Comparison of ENCODE assay signal across 8 cellular contexts in the genomic region with DNA sequence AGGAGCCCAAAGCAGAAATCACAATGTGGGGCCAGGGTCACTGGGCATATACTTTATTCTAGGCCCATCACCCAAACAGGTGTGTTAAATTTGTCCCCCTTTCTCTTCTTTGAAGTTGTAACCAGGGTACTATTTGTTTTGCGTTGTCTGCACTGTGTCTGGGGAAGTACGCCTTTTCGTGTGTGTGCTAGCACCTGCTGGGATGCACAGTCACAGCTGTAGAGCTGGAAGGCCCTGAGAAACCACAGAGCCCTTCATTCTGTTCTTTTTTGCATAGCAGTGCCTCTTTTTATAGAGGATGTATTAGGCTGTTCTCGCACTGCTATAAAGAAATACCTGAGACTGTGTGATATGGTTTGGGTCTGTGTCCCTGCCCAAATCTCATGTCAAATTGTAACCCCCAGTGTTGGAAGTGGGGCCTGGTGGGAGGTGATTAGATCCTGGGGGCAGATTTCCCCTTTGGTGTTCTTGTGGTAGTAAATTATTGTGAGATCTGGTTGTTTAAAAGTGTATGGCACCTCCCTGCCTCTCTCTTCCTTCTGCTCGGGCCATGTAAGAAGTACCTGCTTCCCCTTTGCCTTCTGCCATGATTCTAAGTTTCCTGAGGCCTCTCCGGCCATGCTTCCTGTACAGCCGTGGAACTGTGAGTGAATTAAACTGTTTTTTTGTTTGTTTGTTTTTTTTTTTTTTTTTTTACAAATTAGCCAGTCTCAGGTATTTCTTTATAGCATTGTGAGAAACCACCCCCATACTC. TPM values are rescaled to one million over a fixed set of nuclear protein-coding genes. Genes with fewer than 3 reads are reported as not detected.
DNase-seq lines count a peak whose midpoint lies in the region; ATAC-seq and TF ChIP-seq lines count a peak whose summit lies in the region.

No MANE protein-coding gene starts in this region.

- TF ChIP-seq CTCF in mucosa of descending colon (IDR thresholded peaks at IDR 0.05): no peak

- intact Hi-C loops in mucosa of descending colon (cut with DNase I, micrococcal nuclease): no loop called here

- H3K9me3 ChIP-seq in mucosa of descending colon: no peaks in the 10 kb centered on the region

- peak; percentile 90 for ATAC-seq in GM18520 (IDR thresholded peaks at IDR 0.05; ENCODE audit: unreplicated experiment)
- peak; percentile 92 for ATAC-seq in GM21526 (IDR thresholded peaks at IDR 0.05; ENCODE audit: low FRiP score, unreplicated experiment)
- ATAC-seq in HG03442 (IDR thresholded peaks at IDR 0.05; ENCODE audit: unreplicated experiment): peak; percentile 93
- ATAC-seq in mucosa of descending colon: peak; percentile 76

- H3K36me3 ChIP-seq in mucosa of descending colon (ENCODE audit: low read depth): no peaks in the 10 kb centered on the region

- DNase-seq in mucosa of descending colon (no peak), NCI-H146 (lab: John Stamatoyannopoulos, UW) (no peak), NCI-H1930 (lab: John Stamatoyannopoulos, UW) (no peak), HPDE6-E6E7 (ENCODE audit: extremely low spot score) (no peak)
- DNase-seq in stimulated activated CD4-positive, alpha-beta T cell treated with anti-CD3 and anti-CD28 coated beads, Interleukin-4, amount 100 ng/mL, for 4 hours: no peak

- H3K4me3 ChIP-seq in mucosa of descending colon: no peak overlapping the region

- H3K4me1 ChIP-seq in mucosa of descending colon (ENCODE audit: low read depth): no peaks in the 10 kb centered on the region

RNA-seq across cellular contexts. Expression of a gene that starts 14.0 kb away (rescaled TPM):
- 100 to 1,000 TPM in 1 of 3 donors, 10 to 100 TPM in 2; 81.5 to 122 (median 81.7) TPM for total RNA-seq in mucosa of descending colon

RNA-seq across cellular contexts. Expression of a gene that starts 14.3 kb away (rescaled TPM):
- total RNA-seq in mucosa of descending colon: 10 to 100 TPM; 27.0 to 30.5 (median 30.0) TPM
